In genomic region chr20:56117350-56117749, GRCh38 we compare ENCODE assay signal across 34 cellular contexts.
"Had no signal": no experiment of that assay in that cellular context is flagged by ENCODE, and none has a peak within 500 bp of the region (broad histone marks: within the 10 kb centered on the region; RNA-seq: fewer than 3 reads in every experiment).

No MANE protein-coding gene starts in this region.

- H3K27ac ChIP-seq: adrenal gland, body of pancreas, brain microvascular endothelial cell, breast epithelium, VCaP had no signal

- H3K36me3 Mint-ChIP-seq: activated CD8-positive, alpha-beta memory T cell treated with anti-CD3 and anti-CD28 coated beads, Interleukin-2, amount 10 ng/mL, durations not matched to agents 7 days and 5 days; activated naive CD8-positive, alpha-beta T cell treated with anti-CD3 and anti-CD28 coated beads for 36 hours had no signal

- H3K4me1 Mint-ChIP-seq: activated B cell treated with CpG ODN at 0.5 μM for 24 hours; activated CD4-positive, alpha-beta memory T cell treated with anti-CD3 and anti-CD28 coated beads, Interleukin-2, amount 10 ng/mL, durations not matched to agents 7 days and 5 days; activated CD4-positive, alpha-beta T cell treated with anti-CD3 and anti-CD28 coated beads, Interleukin-2, amount 10 ng/mL, durations not matched to agents 24 days and 14 days; activated CD8-positive, alpha-beta memory T cell treated with anti-CD3 and anti-CD28 coated beads, Interleukin-2, amount 10 ng/mL, durations not matched to agents 7 days and 5 days; activated naive CD8-positive, alpha-beta T cell treated with anti-CD3 and anti-CD28 coated beads for 36 hours had no signal

- H3K27me3 ChIP-seq: adrenal gland, body of pancreas, brain microvascular endothelial cell, breast epithelium had no signal

- H3K27me3 Mint-ChIP-seq: activated B cell treated with CpG ODN at 0.5 μM for 24 hours; activated CD4-positive, alpha-beta memory T cell treated with anti-CD3 and anti-CD28 coated beads, Interleukin-2, amount 10 ng/mL, durations not matched to agents 7 days and 5 days; activated CD4-positive, alpha-beta T cell treated with anti-CD3 and anti-CD28 coated beads, Interleukin-2, amount 10 ng/mL, durations not matched to agents 24 days and 14 days; activated CD8-positive, alpha-beta memory T cell treated with anti-CD3 and anti-CD28 coated beads, Interleukin-2, amount 10 ng/mL, durations not matched to agents 7 days and 5 days; activated naive CD8-positive, alpha-beta T cell treated with anti-CD3 and anti-CD28 coated beads for 36 hours; activated T-cell treated with anti-CD3 and anti-CD28 coated beads, Interleukin-2, amount 50 U/mL, for 24 hours had no signal

- DNase-seq: activated B cell treated with CpG ODN at 0.5 μM for 24 hours; activated CD4-positive, alpha-beta memory T cell treated with anti-CD3 and anti-CD28 coated beads, Interleukin-2, amount 10 ng/mL, durations not matched to agents 7 days and 5 days; activated CD4-positive, alpha-beta T cell treated with anti-CD3 and anti-CD28 coated beads for 4 hours; activated CD4-positive, alpha-beta T cell treated with anti-CD3 and anti-CD28 coated beads, Interleukin-2, amount 10 ng/mL, durations not matched to agents 24 days and 14 days; activated CD4-positive, alpha-beta T cell treated with anti-CD3 and anti-CD28 coated beads, Interleukin-2, amount 50 U/mL, for 48 hours; activated CD4-positive, CD25-positive, alpha-beta regulatory T cell treated with anti-CD3 and anti-CD28 coated beads, Interleukin-2, amount 50 U/mL, for 72 hours; activated CD8-positive, alpha-beta memory T cell treated with anti-CD3 and anti-CD28 coated beads for 24 hours; activated CD8-positive, alpha-beta memory T cell treated with anti-CD3 and anti-CD28 coated beads, Interleukin-2, amount 10 ng/mL, durations not matched to agents 7 days and 5 days; activated CD8-positive, alpha-beta memory T cell treated with anti-CD3 and anti-CD28 coated beads, Interleukin-2, amount 50 U/mL, for 48 hours; activated CD8-positive, alpha-beta T cell treated with anti-CD3 and anti-CD28 coated beads, Interleukin-2, amount 10 ng/mL, durations not matched to agents 7 days and 5 days; activated effector memory CD4-positive, alpha-beta T cell treated with Interleukin-2 at 50 U/mL for 16 hours; activated gamma-delta T cell; activated naive CD4-positive, alpha-beta T cell treated with anti-CD3 and anti-CD28 coated beads, Interleukin-2, amount 50 U/mL, for 16 hours; activated naive CD4-positive, alpha-beta T cell treated with Interleukin-2 at 50 U/mL for 16 hours; activated naive CD8-positive, alpha-beta T cell treated with anti-CD3 and anti-CD28 coated beads for 36 hours; activated T-cell treated with anti-CD3 and anti-CD28 coated beads, Interleukin-2, amount 50 U/mL, for 24 hours; activated T-cell treated with anti-CD3 and anti-CD28 coated beads, Interleukin-2, amount 50 U/mL, for 48 hours; adrenal gland; amniotic stem cell; aorta; body of pancreas; brain microvascular endothelial cell; central memory CD4-positive, alpha-beta T cell; T-helper 1 cell; T-helper 2 cell; T-helper 9 cell had no signal

- ATAC-seq: activated CD8-positive, alpha-beta memory T cell treated with anti-CD3 and anti-CD28 coated beads, Interleukin-2, amount 10 ng/mL, durations not matched to agents 7 days and 5 days; activated CD8-positive, alpha-beta T cell treated with anti-CD3 and anti-CD28 coated beads, Interleukin-2, amount 10 ng/mL, durations not matched to agents 7 days and 5 days; activated naive CD4-positive, alpha-beta T cell treated with anti-CD3 and anti-CD28 coated beads, Interleukin-2, amount 50 U/mL, for 72 hours; body of pancreas had no signal

- FAIRE-seq: astrocyte, TTC549 had no signal

- H3K36me3 ChIP-seq: adrenal gland, brain microvascular endothelial cell, breast epithelium had no signal

- H3K27ac Mint-ChIP-seq: activated B cell treated with CpG ODN at 0.5 μM for 24 hours; activated CD4-positive, alpha-beta memory T cell treated with anti-CD3 and anti-CD28 coated beads, Interleukin-2, amount 10 ng/mL, durations not matched to agents 7 days and 5 days; activated CD4-positive, alpha-beta T cell treated with anti-CD3 and anti-CD28 coated beads, Interleukin-2, amount 10 ng/mL, durations not matched to agents 24 days and 14 days; activated CD8-positive, alpha-beta memory T cell treated with anti-CD3 and anti-CD28 coated beads, Interleukin-2, amount 10 ng/mL, durations not matched to agents 7 days and 5 days; activated CD8-positive, alpha-beta T cell treated with anti-CD3 and anti-CD28 coated beads, Interleukin-2, amount 10 ng/mL, durations not matched to agents 7 days and 5 days; activated naive CD4-positive, alpha-beta T cell treated with anti-CD3 and anti-CD28 coated beads, Interleukin-2, amount 50 U/mL, for 72 hours; activated naive CD8-positive, alpha-beta T cell treated with anti-CD3 and anti-CD28 coated beads for 36 hours; activated T-cell treated with anti-CD3 and anti-CD28 coated beads, Interleukin-2, amount 50 U/mL, for 24 hours; activated T-helper 2 cell treated with anti-CD3 and anti-CD28 coated beads, Interferon-gamma antibody, Interleukin-2, Interleukin-4, amounts not matched to agents 10 μg/mL and 5 μg/mL and 100 μg/mL, durations not matched to agents 14 hours and 24 hours and 36 hours; T-helper 1 cell treated with Interleukin-12 subunit alpha and Interleukin-12 subunit beta and Interleukin-4 antibody, amounts not matched to agents 30 μg/mL and 1 μg/mL, for 36 hours; T-helper 2 cell treated with Interferon-gamma antibody and Interleukin-4, amounts not matched to agents 5 μg/mL and 100 μg/mL, for 36 hours had no signal

- H3K4me3 ChIP-seq: body of pancreas, breast epithelium had no signal

- H3K4me1 ChIP-seq: adrenal gland, body of pancreas, breast epithelium had no signal

- H3K9me3 ChIP-seq: adrenal gland, body of pancreas, breast epithelium had no signal

- H3K4me3 Mint-ChIP-seq: activated B cell treated with CpG ODN at 0.5 μM for 24 hours; activated CD4-positive, alpha-beta memory T cell treated with anti-CD3 and anti-CD28 coated beads, Interleukin-2, amount 10 ng/mL, durations not matched to agents 7 days and 5 days; activated CD4-positive, alpha-beta T cell treated with anti-CD3 and anti-CD28 coated beads, Interleukin-2, amount 10 ng/mL, durations not matched to agents 24 days and 14 days; activated CD8-positive, alpha-beta memory T cell treated with anti-CD3 and anti-CD28 coated beads, Interleukin-2, amount 10 ng/mL, durations not matched to agents 7 days and 5 days; activated CD8-positive, alpha-beta T cell treated with anti-CD3 and anti-CD28 coated beads, Interleukin-2, amount 10 ng/mL, durations not matched to agents 7 days and 5 days; activated naive CD8-positive, alpha-beta T cell treated with anti-CD3 and anti-CD28 coated beads for 36 hours; activated T-cell treated with anti-CD3 and anti-CD28 coated beads, Interleukin-2, amount 50 U/mL, for 24 hours; T-helper 1 cell treated with Interleukin-12 subunit alpha and Interleukin-12 subunit beta and Interleukin-4 antibody, amounts not matched to agents 30 μg/mL and 1 μg/mL, for 36 hours; T-helper 2 cell treated with Interferon-gamma antibody and Interleukin-4, amounts not matched to agents 5 μg/mL and 100 μg/mL, for 36 hours had no signal
